ENCODE assay signal across 1 cellular context in the genomic region with DNA sequence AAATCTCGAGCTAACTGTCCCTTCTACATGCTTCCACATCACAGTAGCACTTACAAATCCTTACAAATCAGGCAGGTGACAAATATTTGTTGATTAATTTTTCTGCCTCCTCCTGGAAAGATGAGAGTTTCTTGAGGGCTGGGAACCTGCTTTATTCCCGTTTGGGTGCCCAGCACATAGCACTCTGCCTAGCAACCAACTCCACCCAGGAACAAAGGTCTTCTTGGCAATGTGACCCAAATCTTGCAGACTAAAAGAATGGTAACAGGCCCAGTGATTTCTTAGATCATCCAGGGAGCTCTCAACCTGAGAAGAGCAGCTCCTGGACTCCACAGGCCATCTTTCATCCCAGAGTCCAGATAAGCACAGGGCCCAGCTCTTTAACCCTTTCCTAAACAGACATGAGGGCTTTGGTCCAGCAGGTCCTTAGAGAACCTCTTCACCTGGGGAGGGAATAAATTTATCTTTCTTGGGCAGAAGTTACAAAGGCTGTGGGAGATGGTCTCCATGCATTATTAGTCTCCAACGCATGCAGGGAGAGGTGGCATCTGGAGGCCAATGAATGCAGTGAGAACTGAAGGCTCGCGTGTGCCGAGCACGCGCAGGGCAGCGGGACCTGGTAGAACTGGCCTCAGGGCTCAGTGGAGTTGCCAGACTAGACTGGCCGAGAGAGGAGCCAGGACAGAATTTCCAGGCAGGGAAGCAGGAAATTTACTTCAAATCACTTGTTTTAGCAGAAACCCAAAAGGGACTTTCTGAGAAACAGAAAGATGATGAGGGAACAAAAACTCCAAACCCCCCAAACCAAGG.
TF ChIP-seq lines count a peak whose summit lies in the region.

No MANE protein-coding gene starts in this region.

TF ChIP-seq in endothelial cell of umbilical vein, 7 proteins besides CTCF, POLR2A, EP300 and RAD21 (continued from another document):
- TF ChIP-seq JUN (IDR thresholded peaks at IDR 0.05; ENCODE audit: borderline replicate concordance, insufficient read depth, insufficient read length, low read depth) (no peak), EZH2 (IDR thresholded peaks at IDR 0.05; ENCODE audit: borderline replicate concordance, low read depth, low read length, severe bottlenecking) (no peak)
